Comparison of ENCODE assay signal across 8 cellular contexts in genomic region chr20:50110141-50111047, GRCh38. TPM values are rescaled to one million over a fixed set of nuclear protein-coding genes. Genes with fewer than 3 reads are reported as not detected.
DNase-seq lines count a peak whose midpoint lies in the region; ATAC-seq, FAIRE-seq and TF ChIP-seq lines count a peak whose summit lies in the region.

No MANE protein-coding gene starts in this region.

- intact Hi-C loops in pancreas (cut with DNase I) = no loop called here

- no peaks in the 10 kb centered on the region for H3K9me3 ChIP-seq in SJSA1 (replicated peaks)
- H3K9me3 ChIP-seq in effector memory CD4-positive, alpha-beta T cell (ENCODE audit: control insufficient read depth, low read length) = no peaks in the 10 kb centered on the region
- no peaks in the 10 kb centered on the region for H3K9me3 ChIP-seq in pancreas

- no peak for FAIRE-seq in pancreas (lab: Jason Lieb, UNC)

- H3K4me1 ChIP-seq in SJSA1 (replicated peaks) (peaks cover 54% of the 10 kb centered on the region), pancreas (peaks cover 15 to 50% (median 40%) of the 10 kb centered on the region in 3 donors)
- peaks cover 55% of the 10 kb centered on the region for H3K4me1 ChIP-seq in effector memory CD4-positive, alpha-beta T cell (ENCODE audit: control insufficient read depth, insufficient read depth, low read length, poor library complexity, severe bottlenecking)

- 11 to 12% methylated on average over 4 of the region's 4 CpGs for WGBS in pancreas, 2 donors

- peak; percentile 69 for DNase-seq in GM10266 (ENCODE audit: extremely low spot score)
- no peak for DNase-seq in SJSA1 (ENCODE audit: low read depth in 1 of 2, low spot score in 2 of 2)
- peak in 2 of 3 donors; percentile 11 for DNase-seq in effector memory CD4-positive, alpha-beta T cell
- DNase-seq in pancreas = peak in 4 of 6 donors; percentile 68 to 87 (median 78)
- DNase-seq in occipital lobe (lab: John Stamatoyannopoulos, UW) = no peak

- ATAC-seq in HG02798 (IDR thresholded peaks at IDR 0.05; ENCODE audit: poor library complexity, unreplicated experiment) (peak; percentile 31), pancreas (peak; percentile 63 to 72 (median 71)), HG02840 (IDR thresholded peaks at IDR 0.05; ENCODE audit: low FRiP score, unreplicated experiment) (no peak), HG03571 (IDR thresholded peaks at IDR 0.05; ENCODE audit: unreplicated experiment) (no peak)

- H3K4me3 ChIP-seq in SJSA1 (peak overlapping the region; percentile 96; the same call in 1 of the 2 replicates), pancreas (peak overlapping the region in 1 of 4 donors; percentile 96)
- H3K4me3 ChIP-seq in effector memory CD4-positive, alpha-beta T cell (ENCODE audit: insufficient read depth, low read depth, low read length, poor library complexity, severe bottlenecking) = no peak overlapping the region

- H3K36me3 ChIP-seq in SJSA1 (peaks cover 33% of the 10 kb centered on the region), pancreas (no peaks in the 10 kb centered on the region)
- H3K36me3 ChIP-seq in effector memory CD4-positive, alpha-beta T cell (ENCODE audit: control insufficient read depth, insufficient read depth, low read length) = no peaks in the 10 kb centered on the region

- H3K27me3 ChIP-seq in SJSA1 (replicated peaks) (no peaks in the 10 kb centered on the region), pancreas (no peaks in the 10 kb centered on the region)
- no peaks in the 10 kb centered on the region for H3K27me3 ChIP-seq in effector memory CD4-positive, alpha-beta T cell (replicated peaks; ENCODE audit: control insufficient read depth, insufficient read depth, low read length, poor library complexity, severe bottlenecking)

- TF ChIP-seq CTCF in GM10266 (IDR thresholded peaks at IDR 0.05; ENCODE audit: control insufficient read depth, insufficient read depth, low read depth, missing control alignments) = no peak
- TF ChIP-seq CTCF in pancreas (IDR thresholded peaks at IDR 0.05) = no peak

- H3K27ac ChIP-seq in SJSA1 = peak overlapping the region; percentile 91; the same call in 1 of the 2 replicates
- H3K27ac ChIP-seq in effector memory CD4-positive, alpha-beta T cell (ENCODE audit: insufficient read depth, low read length, poor library complexity, severe bottlenecking) = peak overlapping the region; percentile 92
- peak overlapping the region; percentile 37 to 95 (median 54) for H3K27ac ChIP-seq in pancreas

RNA-seq across cellular contexts. Expression of gene UBE2V1, which starts 2.6 kb away (rescaled TPM):
- total RNA-seq in SJSA1 (2014; rRNA removed; shearing (Covaris generic)) = 45.4 and 51.1 TPM in 2 replicates
- 10 to 100 TPM; 43.6 to 61.7 (median 53.3) TPM for total RNA-seq in pancreas
- 10 to 100 TPM; 37.9 to 59.3 TPM for polyA plus RNA-seq in pancreas
- total RNA-seq in occipital lobe = 30.1 TPM

RNA-seq across cellular contexts. Expression of gene PEDS1, which starts 43.1 kb away (rescaled TPM):
- 24.8 and 43.5 TPM in 2 replicates for total RNA-seq in SJSA1 (2014; rRNA removed; shearing (Covaris generic))
- total RNA-seq in pancreas (1 to 10 TPM; 3.5 to 9.8 (median 6.1) TPM), occipital lobe (10.0 TPM)
- polyA plus RNA-seq in pancreas = 10 to 100 TPM in 1 of 2 donors, 1 to 10 TPM in 1; 9.0 to 11.0 TPM

Comparison
In these comparisons a context has a peak if more than half of its experiments do, and no peak if none do; other contexts are left out.
1. DNase-seq: peak in GM10266 (single experiment), effector memory CD4-positive, alpha-beta T cell (2 of 3) and pancreas (4 of 6); none in SJSA1 (0 of 2) and occipital lobe (single experiment).
2. ATAC-seq: peak in HG02798 (single experiment) and pancreas (4 of 4); none in HG02840 (single experiment) and HG03571 (single experiment).
3. Peak in every context shown above with its lines, with median percentiles within 50 percentile points of each other: H3K27ac ChIP-seq.